Comparison of ENCODE assay signal across 7 cellular contexts in the genomic region with DNA sequence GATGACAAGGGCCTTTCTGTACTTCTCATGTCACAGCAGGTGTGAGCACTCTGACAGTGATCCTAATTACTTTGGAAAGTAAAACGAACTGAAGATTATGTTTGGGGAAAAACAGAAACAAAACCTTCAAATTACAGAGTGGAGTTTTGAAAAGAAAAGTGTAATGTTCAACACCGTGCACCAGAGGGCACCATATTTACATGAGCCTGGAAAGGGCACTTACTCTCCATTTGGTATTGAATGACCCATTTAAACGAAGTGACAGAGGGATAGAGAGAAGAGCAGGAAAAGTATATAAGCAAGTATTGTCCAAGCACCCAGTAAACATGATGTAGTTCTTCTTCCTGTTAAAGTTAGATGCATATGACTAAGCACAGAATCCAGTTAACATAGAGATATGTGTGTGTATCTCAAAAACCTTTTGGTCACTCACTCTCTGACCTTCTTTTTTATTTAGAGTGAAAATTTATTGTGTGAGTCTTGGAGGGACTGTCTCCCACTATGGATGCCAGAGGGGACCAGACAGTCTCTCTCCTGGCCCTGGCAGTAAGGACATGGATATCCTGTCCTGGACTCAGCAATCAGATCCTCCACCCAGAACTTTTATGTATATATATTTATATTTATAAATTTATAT. TPM values are rescaled to one million over a fixed set of nuclear protein-coding genes. Genes with fewer than 3 reads are reported as not detected.
DNase-seq lines count a peak whose midpoint lies in the region; ATAC-seq and TF ChIP-seq lines count a peak whose summit lies in the region.

No MANE protein-coding gene starts in this region.

- H3K4me3 ChIP-seq in DOHH2 (ENCODE audit: low read length) (no peak overlapping the region), SJCRH30 (no peak overlapping the region; the same call in 1 of the 2 replicates)

- H3K27ac ChIP-seq in DOHH2 (ENCODE audit: low read depth, low read length) (no peak overlapping the region), SJCRH30 (no peak overlapping the region)

- no peak overlapping the region for H3K4me3 Mint-ChIP-seq in nephron progenitor cell

- H3K36me3 ChIP-seq in DOHH2 (ENCODE audit: control insufficient read depth, low read length): no peaks in the 10 kb centered on the region
- H3K36me3 ChIP-seq in SJCRH30: no peaks in the 10 kb centered on the region

- no peaks in the 10 kb centered on the region for H3K4me1 Mint-ChIP-seq in nephron progenitor cell

- no peaks in the 10 kb centered on the region; the same call in 1 of the 2 replicates for H3K27me3 ChIP-seq in DOHH2 (ENCODE audit: control insufficient read depth, low read length)
- no peaks in the 10 kb centered on the region for H3K27me3 ChIP-seq in SJCRH30

- H3K27ac Mint-ChIP-seq in nephron progenitor cell: no peak overlapping the region

- no peaks in the 10 kb centered on the region for H3K27me3 Mint-ChIP-seq in nephron progenitor cell (ENCODE audit: low read depth, poor library complexity)

- H3K36me3 Mint-ChIP-seq in nephron progenitor cell (ENCODE audit: low read depth): no peaks in the 10 kb centered on the region

- peak; percentile 73 for TF ChIP-seq CTCF in DOHH2 (IDR thresholded peaks at IDR 0.05; ENCODE audit: low read depth, low read length, poor library complexity, severe bottlenecking)
- peak; percentile 58 for TF ChIP-seq CTCF in nephron progenitor cell (IDR thresholded peaks at IDR 0.05)

- no peaks in the 10 kb centered on the region for H3K9me2 ChIP-seq in DOHH2 (replicated peaks; ENCODE audit: control insufficient read depth, low read length)

- DNase-seq in NCI-H1105 (lab: John Stamatoyannopoulos, UW) (peak; percentile 34), SJCRH30 (peak; percentile 24 to 77), epidermal melanocyte (ENCODE audit: insufficient read length, low spot score) (peak; percentile 67), nephron progenitor cell (peak; percentile 16)

- no peaks in the 10 kb centered on the region for H3F3A ChIP-seq in DOHH2 (ENCODE audit: control insufficient read depth, insufficient read depth)

- H3K4me2 ChIP-seq in DOHH2 (ENCODE audit: low read length): no peak overlapping the region

- H4K20me1 ChIP-seq in DOHH2 (ENCODE audit: control insufficient read depth, insufficient read depth, low read depth, low read length): no peaks in the 10 kb centered on the region

- H3K4me1 ChIP-seq in DOHH2 (ENCODE audit: control insufficient read depth, low read length) (no peaks in the 10 kb centered on the region), SJCRH30 (peaks cover 2% of the 10 kb centered on the region; the same call in 1 of the 2 replicates)

- no peaks in the 10 kb centered on the region for H3K79me2 ChIP-seq in DOHH2 (ENCODE audit: control insufficient read depth, low read length)

- H3K9me3 Mint-ChIP-seq in nephron progenitor cell: peaks cover 14% of the 10 kb centered on the region

- ATAC-seq in GM21576 (IDR thresholded peaks at IDR 0.05; ENCODE audit: unreplicated experiment) (peak; percentile 54), GM18858 (IDR thresholded peaks at IDR 0.05; ENCODE audit: unreplicated experiment) (no peak)

- H3K9me3 ChIP-seq in DOHH2 (ENCODE audit: control insufficient read depth, insufficient read depth, low read length) (no peaks in the 10 kb centered on the region), SJCRH30 (replicated peaks) (no peaks in the 10 kb centered on the region)

RNA-seq across cellular contexts. Expression of gene RGSL1, which starts 3.8 kb away (rescaled TPM):
- total RNA-seq in SJCRH30 (2014; rRNA removed; shearing (Covaris generic)): not detected in 2 replicates

RNA-seq across cellular contexts. Expression of gene TEDDM1, which starts 45.7 kb away (rescaled TPM):
- total RNA-seq in SJCRH30 (2014; rRNA removed; shearing (Covaris generic)): not detected in 2 replicates

RNA-seq across cellular contexts. Expression of gene GLUL, which starts 54.6 kb away (rescaled TPM):
- 221 and 229 TPM in 2 replicates for total RNA-seq in SJCRH30 (2014; rRNA removed; shearing (Covaris generic))

Comparison
In these comparisons a context has a peak if more than half of its experiments do, and no peak if none do; other contexts are left out.
1. DNase-seq: peak in every context shown above with its lines; median percentile 67 in epidermal melanocyte; 50 in SJCRH30; 34 in NCI-H1105; 16 in nephron progenitor cell.